Comparison of ENCODE assay signal across 26 cellular contexts in genomic region chr21:25361097-25361496, GRCh38.
"Had no signal": no experiment of that assay in that cellular context is flagged by ENCODE, and none has a peak within 500 bp of the region (broad histone marks: within the 10 kb centered on the region; RNA-seq: fewer than 3 reads in every experiment).

No MANE protein-coding gene starts in this region.

- H3K36me3 Mint-ChIP-seq: immature natural killer cell; naive thymus-derived CD8-positive, alpha-beta T cell; stimulated activated effector memory CD8-positive, alpha-beta T cell treated with anti-CD3 and anti-CD28 coated beads, Interleukin-12 subunit alpha, Interleukin-12 subunit beta, amount 100 ng/mL, for 72 hours; type B pancreatic cell had no signal

- H3K4me3 Mint-ChIP-seq: immature natural killer cell; naive thymus-derived CD8-positive, alpha-beta T cell; stimulated activated effector memory CD8-positive, alpha-beta T cell treated with anti-CD3 and anti-CD28 coated beads, Interleukin-12 subunit alpha, Interleukin-12 subunit beta, amount 100 ng/mL, for 72 hours; type B pancreatic cell had no signal

- H3K4me1 Mint-ChIP-seq: immature natural killer cell; naive thymus-derived CD8-positive, alpha-beta T cell; stimulated activated effector memory CD8-positive, alpha-beta T cell treated with anti-CD3 and anti-CD28 coated beads, Interleukin-12 subunit alpha, Interleukin-12 subunit beta, amount 100 ng/mL, for 72 hours had no signal

- H3K9me3 Mint-ChIP-seq: naive thymus-derived CD8-positive, alpha-beta T cell; stimulated activated effector memory CD8-positive, alpha-beta T cell treated with anti-CD3 and anti-CD28 coated beads, Interleukin-12 subunit alpha, Interleukin-12 subunit beta, amount 100 ng/mL, for 72 hours had no signal

- H3K27ac Mint-ChIP-seq: immature natural killer cell; naive thymus-derived CD8-positive, alpha-beta T cell; stimulated activated effector memory CD8-positive, alpha-beta T cell treated with anti-CD3 and anti-CD28 coated beads, Interleukin-12 subunit alpha, Interleukin-12 subunit beta, amount 100 ng/mL, for 72 hours; type B pancreatic cell had no signal

- H3K27me3 Mint-ChIP-seq: type B pancreatic cell had no signal

- FAIRE-seq: endometrium, frontal cortex had no signal

- H3K9me3 ChIP-seq: esophagus squamous epithelium, lower lobe of right lung, ovary, sigmoid colon, testis, tibial artery had no signal

- H3K27ac ChIP-seq: coronary artery, esophagus squamous epithelium, lower lobe of right lung, ovary, psoas muscle, sigmoid colon, testis, tibial artery had no signal

- H3K36me3 ChIP-seq: esophagus squamous epithelium, lower lobe of right lung, ovary, sigmoid colon, tibial artery had no signal

- H3K27me3 ChIP-seq: esophagus squamous epithelium, ovary, sigmoid colon, testis, tibial artery had no signal

- DNase-seq: dermis blood vessel endothelial cell; effector memory CD4-positive, alpha-beta T cell; erythroblast; esophagus squamous epithelium; hypothalamus; immature natural killer cell; islet precursor cell; left ventricle myocardium superior; lower lobe of right lung; naive thymus-derived CD8-positive, alpha-beta T cell; occipital lobe; ovary; psoas muscle; right cardiac atrium; sigmoid colon; stimulated activated CD4-positive, alpha-beta T cell treated with anti-CD3 and anti-CD28 coated beads, Interleukin-2, amount 100 ng/mL, for 24 hours; stimulated activated CD4-positive, alpha-beta T cell treated with anti-CD3 and anti-CD28 coated beads, Interleukin-4, amount 100 ng/mL, for 24 hours; stimulated activated naive CD4-positive, alpha-beta T cell treated with Interleukin-2 at 50 U/mL for 16 hours; substantia nigra; tibial artery had no signal

- ATAC-seq: left ventricle myocardium superior, lower lobe of right lung, psoas muscle, right cardiac atrium had no signal

- H3K4me1 ChIP-seq: esophagus squamous epithelium, lower lobe of right lung, psoas muscle, sigmoid colon, testis, tibial artery had no signal

- H3K4me3 ChIP-seq: coronary artery, esophagus squamous epithelium, lower lobe of right lung, ovary, psoas muscle, sigmoid colon, tibial artery had no signal
